In genomic region chr4:41853973-41854372, GRCh38 we compare ENCODE assay signal across 20 cellular contexts.
DNase-seq lines count a peak whose midpoint lies in the region; ATAC-seq, FAIRE-seq and TF ChIP-seq lines count a peak whose summit lies in the region.
"Had no signal": no experiment of that assay in that cellular context is flagged by ENCODE, and none has a peak within 500 bp of the region (broad histone marks: within the 10 kb centered on the region; RNA-seq: fewer than 3 reads in every experiment).

No MANE protein-coding gene starts in this region.

- intact Hi-C loops in right lobe of liver (cut with DNase I) = no loop called here
- intact Hi-C loops in pancreas (cut with DNase I) = no loop called here

- peaks cover 6% of the 10 kb centered on the region for H3K27me3 ChIP-seq in bronchial epithelial cell (ENCODE audit: control insufficient read depth, insufficient read depth, low read length)
- H3K27me3 ChIP-seq in right lobe of liver = no peaks in the 10 kb centered on the region
- H3K27me3 ChIP-seq in pancreas = peaks cover 0 to 7% (median 0%) of the 10 kb centered on the region in 4 donors

- H3K9me3 ChIP-seq in right lobe of liver (no peaks in the 10 kb centered on the region), pancreas (no peaks in the 10 kb centered on the region)

- H3K36me3 ChIP-seq in bronchial epithelial cell (ENCODE audit: control insufficient read depth, insufficient read depth, low read length) = no peaks in the 10 kb centered on the region
- H3K36me3 ChIP-seq in right lobe of liver = no peaks in the 10 kb centered on the region
- no peaks in the 10 kb centered on the region for H3K36me3 ChIP-seq in pancreas

- H3K4me3 ChIP-seq in bronchial epithelial cell (ENCODE audit: low read depth, low read length) (no peak overlapping the region), right lobe of liver (no peak overlapping the region), pancreas (no peak overlapping the region)

- peak; percentile 42 to 60 (median 44) for ATAC-seq in right lobe of liver
- ATAC-seq in pancreas = no peak
- ATAC-seq: activated T-cell treated with anti-CD3 and anti-CD28 coated beads, Interleukin-2, amount 50 U/mL, for 72 hours; Panc1 had no signal

- TF ChIP-seq POLR2A in right lobe of liver (IDR thresholded peaks at IDR 0.05) = no peak

- DNase-seq in ELR (ENCODE audit: low read depth) = peak; percentile 28
- peak; percentile 18 to 24 for DNase-seq in Kasumi-1 (lab: John Stamatoyannopoulos, UW)
- DNase-seq in bronchial epithelial cell (ENCODE audit: low read depth) = peak; percentile 7
- no peak for DNase-seq in right lobe of liver
- no peak for DNase-seq in pancreas
- DNase-seq in globus pallidus (ENCODE audit: low spot score) = no peak
- DNase-seq in iPS-NIHi11 (ENCODE audit: low spot score) = no peak
- DNase-seq: activated CD4-positive, alpha-beta memory T cell treated with anti-CD3 and anti-CD28 coated beads, Interleukin-2, amount 10 ng/mL, durations not matched to agents 7 days and 5 days; activated T-cell treated with anti-CD3 and anti-CD28 coated beads, Interleukin-2, amount 50 U/mL, for 72 hours; CD4-positive, alpha-beta T cell; cerebellar nuclear complex; KG1; NCI-H1694; NCI-H510A treated with DMSO at 0.1 percent for 48 hours; nucleus accumbens; stimulated activated CD4-positive, alpha-beta T cell treated with anti-CD3 and anti-CD28 coated beads, Interleukin-4, amount 100 ng/mL, for 4 hours had no signal

- no peak overlapping the region for H3K27ac ChIP-seq in right lobe of liver
- H3K27ac ChIP-seq in pancreas = no peak overlapping the region

- TF ChIP-seq CTCF in bronchial epithelial cell (IDR thresholded peaks at IDR 0.05; ENCODE audit: insufficient read depth, low read length, severe bottlenecking) (no peak), right lobe of liver (IDR thresholded peaks at IDR 0.05) (peak; percentile 38 to 70 (median 57)), pancreas (IDR thresholded peaks at IDR 0.05) (no peak)

- no peak for FAIRE-seq in bronchial epithelial cell (lab: Jason Lieb, UNC)
- no peak for FAIRE-seq in pancreas (lab: Jason Lieb, UNC)
- FAIRE-seq: endometrium, GM12892, islet of Langerhans had no signal

- WGBS in right lobe of liver (ENCODE audit: insufficient coverage, low coverage, low lambda C conversion rate, missing lambda C conversion rate) = 65% methylated on average over 2 of the region's 2 CpGs
- WGBS in pancreas, 2 donors = 79 to 84% methylated on average over 2 of the region's 2 CpGs

- H3K4me1 ChIP-seq in right lobe of liver (peaks cover 0 to 4% (median 0%) of the 10 kb centered on the region in 4 donors), pancreas (no peaks in the 10 kb centered on the region)

Comparison
In these comparisons a context has a peak if more than half of its experiments do, and no peak if none do; other contexts are left out.
1. DNase-seq: peak in ELR (single experiment), Kasumi-1 (2 of 2) and bronchial epithelial cell (single experiment); none in right lobe of liver (0 of 3), pancreas (0 of 6), globus pallidus (single experiment) and iPS-NIHi11 (single experiment).
2. CTCF ChIP-seq: peak in right lobe of liver (4 of 4); none in bronchial epithelial cell (single experiment) and pancreas (0 of 4).
3. ATAC-seq: peak in right lobe of liver (4 of 4); none in pancreas (0 of 4).